11 cellular contexts compared by ENCODE assay signal in the genomic region with DNA sequence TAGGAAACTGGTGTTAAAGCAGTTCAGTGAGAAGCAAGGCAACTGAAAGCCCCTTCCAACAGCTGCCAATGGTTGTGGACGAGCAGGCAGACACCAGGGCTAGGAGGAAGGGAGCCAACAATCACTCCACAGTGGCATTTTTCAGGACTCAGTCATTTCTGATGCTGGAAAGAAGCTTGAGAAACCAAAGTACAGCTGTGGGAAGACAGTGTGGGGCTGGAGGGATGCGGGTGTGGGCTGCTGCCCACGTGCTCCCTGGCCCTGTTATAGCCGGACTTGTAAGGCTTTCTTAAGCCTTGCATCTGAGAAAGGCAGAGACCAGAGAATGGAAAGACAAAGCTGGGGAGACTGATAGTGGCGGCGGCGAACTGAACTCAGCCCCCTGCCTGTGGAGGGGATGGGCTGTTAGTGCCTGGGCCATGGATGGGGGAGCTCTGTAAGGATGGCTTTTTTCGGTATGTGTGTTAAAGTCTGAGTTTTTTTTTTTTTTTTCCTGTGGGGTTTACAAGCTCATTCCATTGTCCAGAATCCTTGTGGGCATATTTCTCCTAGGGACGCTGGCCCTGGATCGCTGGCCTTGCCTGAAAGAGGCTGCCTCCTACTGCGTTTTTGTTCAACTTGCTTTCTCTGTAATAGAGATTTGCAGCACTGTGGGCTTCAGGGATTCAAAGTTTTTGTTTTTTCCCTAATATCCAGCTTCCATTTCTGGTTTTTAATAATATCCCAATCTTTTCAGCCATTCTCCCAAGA.
DNase-seq lines count a peak whose midpoint lies in the region; ATAC-seq, FAIRE-seq and TF ChIP-seq lines count a peak whose summit lies in the region.
"Had no signal": no experiment of that assay in that cellular context is flagged by ENCODE, and none has a peak within 500 bp of the region (broad histone marks: within the 10 kb centered on the region; RNA-seq: fewer than 3 reads in every experiment).

No MANE protein-coding gene starts in this region.

- H4K20me1 ChIP-seq in K562 (replicated peaks; ENCODE audit: control insufficient read depth, insufficient read depth, low read length): no peaks in the 10 kb centered on the region

- TF ChIP-seq CTCF in K562 (IDR thresholded peaks at IDR 0.05 in 2 of 3, conservative IDR thresholded peaks at IDR 0.05 in 1 of 3; ENCODE audit: insufficient read depth in 2 of 3, low read depth in 1 of 3, low read length in 3 of 3): no peak
- TF ChIP-seq CTCF in endothelial cell (IDR thresholded peaks at IDR 0.05; ENCODE audit: unreplicated experiment): no peak

- no peaks in the 10 kb centered on the region for H3K9me3 ChIP-seq in K562 (replicated peaks; ENCODE audit: control insufficient read depth, insufficient read depth, low read depth, low read length)

- H3K4me3 ChIP-seq in K562: no peak overlapping the region

- peaks cover 4 to 12% of the 10 kb centered on the region in 2 experiments; a peak in 3 of 5 replicates for H3K27me3 ChIP-seq in K562 (ENCODE audit: control insufficient read depth in 2 of 2, insufficient read depth in 2 of 2, low read length in 2 of 2)

- no peak for TF ChIP-seq RAD21 in K562 (CRISPR knock-in tag; conservative IDR thresholded peaks at IDR 0.05 in 1 of 2, IDR thresholded peaks at IDR 0.05 in 1 of 2)

- no peak for FAIRE-seq in K562 (lab: Jason Lieb, UNC)

- no peak overlapping the region for H3K4me3 Mint-ChIP-seq in endothelial cell (ENCODE audit: unreplicated experiment)
- H3K4me3 Mint-ChIP-seq: T-helper 2 cell treated with Interferon-gamma antibody and Interleukin-4, amounts not matched to agents 5 μg/mL and 100 μg/mL, for 36 hours had no signal

- in situ Hi-C loops in K562 (cut with MboI): no loop called here

- H3K36me3 Mint-ChIP-seq in endothelial cell (ENCODE audit: low read depth, unreplicated experiment): no peaks in the 10 kb centered on the region

- no peak for TF ChIP-seq EP300 in K562 (IDR thresholded peaks at IDR 0.05; ENCODE audit: low read length)

- no TSS peak for BruUV-seq in K562 (replicated peaks; lab: Mats Ljungman, UMichigan)

- ATAC-seq in K562: peak; percentile 33; the same call in 1 of the 3 replicates
- ATAC-seq in GM19395 (IDR thresholded peaks at IDR 0.05; ENCODE audit: unreplicated experiment): no peak
- no peak for ATAC-seq in GM18909 (IDR thresholded peaks at IDR 0.05; ENCODE audit: poor library complexity, unreplicated experiment)

- no peaks in the 10 kb centered on the region for H3K4me1 Mint-ChIP-seq in endothelial cell (ENCODE audit: unreplicated experiment)

- DNase-seq in NCI-H82 (lab: John Stamatoyannopoulos, UW): peak; percentile 61
- no peak for DNase-seq in NCI-H82 treated with DMSO at 0.1 percent for 48 hours (lab: John Stamatoyannopoulos, UW; ENCODE audit: unreplicated experiment)
- DNase-seq in K562 (ENCODE audit: extremely low read depth in 1 of 4, low spot score in 3 of 4): peak; percentile 11 to 27 (median 16)
- peak; percentile 84 for DNase-seq in islet precursor cell
- DNase-seq in substantia nigra (lab: John Stamatoyannopoulos, UW): peak in 31 of 49 donors; percentile 12 to 80 (median 46)
- no peak for DNase-seq in endothelial cell (ENCODE audit: low spot score)
- DNase-seq: stimulated activated CD4-positive, alpha-beta T cell treated with anti-CD3 and anti-CD28 coated beads, Interleukin-2, amount 100 ng/mL, for 48 hours had no signal

- H3K27ac ChIP-seq in K562 (ENCODE audit: extremely low read depth, low read depth, low read length) (no peak overlapping the region), substantia nigra (ENCODE audit: low read depth, low read length, poor library complexity, severe bottlenecking) (peak overlapping the region; percentile 51)
- H3K27ac ChIP-seq: epithelial cell of prostate had no signal

- no peaks in the 10 kb centered on the region for H3K36me3 ChIP-seq in K562 (ENCODE audit: control insufficient read depth, insufficient read depth, low read length)

- peaks cover 2% of the 10 kb centered on the region for H3K27me3 Mint-ChIP-seq in endothelial cell (ENCODE audit: unreplicated experiment)

- CTCF ChIA-PET in K562 (lab: Yijun Ruan, JAX; ENCODE audit: low intra/inter-chr PET ratio): no interaction called here

- no peaks in the 10 kb centered on the region for H3K9me3 Mint-ChIP-seq in endothelial cell (ENCODE audit: unreplicated experiment)
- H3K9me3 Mint-ChIP-seq: T-helper 2 cell treated with Interferon-gamma antibody and Interleukin-4, amounts not matched to agents 5 μg/mL and 100 μg/mL, for 36 hours had no signal

- peak overlapping the region; percentile 17; the same call in 1 of the 2 replicates for H2AFZ ChIP-seq in K562 (ENCODE audit: low read depth, low read length)

- H3K27ac Mint-ChIP-seq in endothelial cell (ENCODE audit: unreplicated experiment): no peak overlapping the region

- WGBS in K562 (ENCODE audit: insufficient coverage, low coverage, missing lambda C conversion rate): 14% methylated on average over 11 of the region's 11 CpGs

- H3K9me1 ChIP-seq in K562 (ENCODE audit: control insufficient read depth, insufficient read depth, low read length): no peaks in the 10 kb centered on the region

- H3K9ac ChIP-seq in K562 (ENCODE audit: insufficient read depth in 1 of 2, low read depth in 2 of 2, low read length in 2 of 2): no peak overlapping the region

- POLR2A ChIA-PET in K562 (lab: Yijun Ruan, JAX): interaction anchor here (0.5 to 0.9 kb wide), 2 partner anchors 13 to 184 kb away, joined by 3 to 4 read pairs; no protein-coding TSS in a partner anchor

- H3K4me1 ChIP-seq in K562 (replicated peaks in 1 of 2; ENCODE audit: control insufficient read depth in 2 of 2, insufficient read depth in 2 of 2, low read length in 2 of 2): 0 out of 5 replicates have a peak, but pooled peaks cover 0 to 2% of the 10 kb centered on the region in 2 experiments

- intact Hi-C loops in K562 (cut with micrococcal nuclease): no loop called here

- no peak overlapping the region; the same call in 1 of the 2 replicates for H3K4me2 ChIP-seq in K562 (ENCODE audit: insufficient read depth, low read length)

- no peak for TF ChIP-seq POLR2A in K562 (conservative IDR thresholded peaks at IDR 0.05)

- no peaks in the 10 kb centered on the region for H3K79me2 ChIP-seq in K562 (ENCODE audit: control insufficient read depth, insufficient read depth, low read length)

TF ChIP-seq in K562, 482 proteins besides CTCF, POLR2A, EP300 and RAD21:
- TF ChIP-seq, protein P1, sequence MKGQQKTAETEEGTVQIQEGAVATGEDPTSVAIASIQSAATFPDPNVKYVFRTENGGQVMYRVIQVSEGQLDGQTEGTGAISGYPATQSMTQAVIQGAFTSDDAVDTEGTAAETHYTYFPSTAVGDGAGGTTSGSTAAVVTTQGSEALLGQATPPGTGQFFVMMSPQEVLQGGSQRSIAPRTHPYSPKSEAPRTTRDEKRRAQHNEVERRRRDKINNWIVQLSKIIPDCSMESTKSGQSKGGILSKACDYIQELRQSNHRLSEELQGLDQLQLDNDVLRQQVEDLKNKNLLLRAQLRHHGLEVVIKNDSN (CRISPR knock-in tag; IDR thresholded peaks at IDR 0.05): peak; percentile 18; the same call in 1 of the 2 replicates
- TF ChIP-seq, protein P2, sequence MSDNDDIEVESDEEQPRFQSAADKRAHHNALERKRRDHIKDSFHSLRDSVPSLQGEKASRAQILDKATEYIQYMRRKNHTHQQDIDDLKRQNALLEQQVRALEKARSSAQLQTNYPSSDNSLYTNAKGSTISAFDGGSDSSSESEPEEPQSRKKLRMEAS (CRISPR knock-in tag; IDR thresholded peaks at IDR 0.05): peak; percentile 21; the same call in 1 of the 2 replicates
- no peak for TF ChIP-seq SAFB2 (IDR thresholded peaks at IDR 0.05; ENCODE audit: borderline replicate concordance, low read depth, low read length, severe bottlenecking)
TF ChIP-seq in K562: peak in this region for 2.

Comparison
In these comparisons a context has a peak if more than half of its experiments do, and no peak if none do; other contexts are left out.
1. DNase-seq: peak in NCI-H82 (single experiment), K562 (4 of 4), islet precursor cell (single experiment) and substantia nigra (31 of 49); none in NCI-H82 treated with DMSO at 0.1 percent for 48 hours (single experiment) and endothelial cell (single experiment).